Comparison of ENCODE assay signal across 8 cellular contexts in genomic region chr9:137129089-137129455, GRCh38. TPM values are rescaled to one million over a fixed set of nuclear protein-coding genes. Genes with fewer than 3 reads are reported as not detected.
A peak's percentile ranks its signal among the peaks of the same experiment; 100 is the strongest.
DNase-seq lines count a peak whose midpoint lies in the region; ATAC-seq and TF ChIP-seq lines count a peak whose summit lies in the region.

No MANE protein-coding gene starts in this region.

- no peaks in the 10 kb centered on the region for H3K9me3 Mint-ChIP-seq in activated CD8-positive, alpha-beta memory T cell treated with anti-CD3 and anti-CD28 coated beads, Interleukin-2, amount 10 ng/mL, durations not matched to agents 7 days and 5 days (ENCODE audit: low read depth)

- H3K27me3 ChIP-seq in lower lobe of right lung (ENCODE audit: low read depth): peaks cover 21% of the 10 kb centered on the region
- H3K27me3 ChIP-seq in upper lobe of left lung: peaks cover 0 to 3% (median 0%) of the 10 kb centered on the region in 4 donors

- H3K4me3 Mint-ChIP-seq in activated CD8-positive, alpha-beta memory T cell treated with anti-CD3 and anti-CD28 coated beads, Interleukin-2, amount 10 ng/mL, durations not matched to agents 7 days and 5 days: peak overlapping the region; percentile 83

- 30 to 43% methylated on average over 8 to 10 of the region's 26 CpGs for WGBS in upper lobe of left lung, 2 donors

- H3K27ac Mint-ChIP-seq in activated CD8-positive, alpha-beta memory T cell treated with anti-CD3 and anti-CD28 coated beads, Interleukin-2, amount 10 ng/mL, durations not matched to agents 7 days and 5 days: peak overlapping the region; percentile 92

- peaks cover 5% of the 10 kb centered on the region for H3K36me3 Mint-ChIP-seq in activated CD8-positive, alpha-beta memory T cell treated with anti-CD3 and anti-CD28 coated beads, Interleukin-2, amount 10 ng/mL, durations not matched to agents 7 days and 5 days

- in situ Hi-C loops in KBM-7 (cut with MboI; ENCODE audit: low pct_unique_long_range_greater_than_20kb, low sequenced_read_pairs): no loop called here

- TF ChIP-seq POLR2A in upper lobe of left lung (IDR thresholded peaks at IDR 0.05): no peak

- peak; percentile 55 for DNase-seq in activated CD8-positive, alpha-beta memory T cell treated with anti-CD3 and anti-CD28 coated beads, Interleukin-2, amount 10 ng/mL, durations not matched to agents 7 days and 5 days
- DNase-seq in activated CD8-positive, alpha-beta memory T cell treated with anti-CD3 and anti-CD28 coated beads, Interleukin-2, amount 50 U/mL, for 48 hours: no peak
- DNase-seq in KBM-7 (peak; percentile 50), cardiac fibroblast (ENCODE audit: low read depth in 2 of 2) (peak; percentile 34 to 40), lower lobe of right lung (no peak), upper lobe of left lung (no peak), occipital lobe (lab: John Stamatoyannopoulos, UW) (no peak), NCI-H2107 treated with DMSO at 0.1 percent for 48 hours (lab: John Stamatoyannopoulos, UW; ENCODE audit: unreplicated experiment) (no peak)

- intact Hi-C loops in lower lobe of right lung (cut with DNase I): no loop called here

- peaks cover 31% of the 10 kb centered on the region for H3K4me1 ChIP-seq in lower lobe of right lung
- peaks cover 20 to 44% (median 32%) of the 10 kb centered on the region in 4 donors for H3K4me1 ChIP-seq in upper lobe of left lung

- no peaks in the 10 kb centered on the region for H3K9me3 ChIP-seq in lower lobe of right lung
- peaks cover 0 to 8% (median 2%) of the 10 kb centered on the region in 4 donors for H3K9me3 ChIP-seq in upper lobe of left lung

- H3K4me1 Mint-ChIP-seq in activated CD8-positive, alpha-beta memory T cell treated with anti-CD3 and anti-CD28 coated beads, Interleukin-2, amount 10 ng/mL, durations not matched to agents 7 days and 5 days: peaks cover 28% of the 10 kb centered on the region

- H3K27ac ChIP-seq in lower lobe of right lung: peak overlapping the region; percentile 80
- peak overlapping the region; percentile 72 to 85 (median 84) for H3K27ac ChIP-seq in upper lobe of left lung

- peak; percentile 4 for ATAC-seq in activated CD8-positive, alpha-beta memory T cell treated with anti-CD3 and anti-CD28 coated beads, Interleukin-2, amount 10 ng/mL, durations not matched to agents 7 days and 5 days
- peak; percentile 4 to 18 for ATAC-seq in lower lobe of right lung
- peak in 1 of 2 donors; percentile 18 for ATAC-seq in upper lobe of left lung (ENCODE audit: low FRiP score in 2 of 2)

- H3K4me3 ChIP-seq in cardiac fibroblast (replicated peaks in 1 of 2; ENCODE audit: low read depth in 2 of 2, low read length in 2 of 2): peak overlapping the region; percentile 75 to 79
- H3K4me3 ChIP-seq in lower lobe of right lung: peak overlapping the region; percentile 80
- H3K4me3 ChIP-seq in upper lobe of left lung: peak overlapping the region; percentile 29 to 94 (median 75)

- no peaks in the 10 kb centered on the region for H3K36me3 ChIP-seq in lower lobe of right lung
- H3K36me3 ChIP-seq in upper lobe of left lung: no peaks in the 10 kb centered on the region

- no peak for TF ChIP-seq EP300 in upper lobe of left lung (IDR thresholded peaks at IDR 0.05)

- TF ChIP-seq CTCF in cardiac fibroblast (IDR thresholded peaks at IDR 0.05; ENCODE audit: low read depth, low read length) (no peak), lower lobe of right lung (IDR thresholded peaks at IDR 0.05) (no peak), upper lobe of left lung (IDR thresholded peaks at IDR 0.05) (no peak)

- peaks cover 5% of the 10 kb centered on the region for H3K27me3 Mint-ChIP-seq in activated CD8-positive, alpha-beta memory T cell treated with anti-CD3 and anti-CD28 coated beads, Interleukin-2, amount 10 ng/mL, durations not matched to agents 7 days and 5 days

- CTCF ChIA-PET in activated CD8-positive, alpha-beta memory T cell treated with anti-CD3 and anti-CD28 coated beads, Interleukin-2, amount 10 ng/mL, durations not matched to agents 7 days and 5 days (lab: Charles Lee): interaction anchor here (1.0 to 6.6 kb wide), 21 partner anchors 9 to 402 kb away, joined by 3 to 32 read pairs (median 8); partner anchors contain the start of genes AJM1, ANAPC2, CYSRT1 and DPP7

RNA-seq across cellular contexts. Expression of gene GRIN1, which starts 9.9 kb away (rescaled TPM):
- not detected for total RNA-seq in activated CD8-positive, alpha-beta memory T cell treated with anti-CD3 and anti-CD28 coated beads, Interleukin-2, amount 10 ng/mL, durations not matched to agents 7 days and 5 days
- 0.92 TPM for total RNA-seq in lower lobe of right lung
- total RNA-seq in upper lobe of left lung: 1 to 10 TPM in 1 of 6 donors, under 1 TPM in 2, not detected in 3; 0.17 to 2.1 (median 0.49) TPM
- total RNA-seq in occipital lobe: 31.2 TPM

RNA-seq across cellular contexts. Expression of gene DPP7, which starts 14.5 kb away (rescaled TPM):
- total RNA-seq in activated CD8-positive, alpha-beta memory T cell treated with anti-CD3 and anti-CD28 coated beads, Interleukin-2, amount 10 ng/mL, durations not matched to agents 7 days and 5 days: 100 to 1,000 TPM; 271 to 321 TPM
- 190 TPM for total RNA-seq in lower lobe of right lung
- total RNA-seq in upper lobe of left lung: 100 to 1,000 TPM; 108 to 394 (median 229) TPM
- 17.6 TPM for total RNA-seq in occipital lobe

RNA-seq across cellular contexts. Expression of gene LRRC26, which starts 40.8 kb away (rescaled TPM):
- total RNA-seq in activated CD8-positive, alpha-beta memory T cell treated with anti-CD3 and anti-CD28 coated beads, Interleukin-2, amount 10 ng/mL, durations not matched to agents 7 days and 5 days: under 1 TPM in 1 of 2 experiments, not detected in 1; 0.30 TPM
- total RNA-seq in lower lobe of right lung (1.0 TPM), upper lobe of left lung (1 to 10 TPM in 3 of 6 donors, under 1 TPM in 1, not detected in 2; 0.46 to 6.3 (median 1.7) TPM), occipital lobe (0.62 TPM)

RNA-seq across cellular contexts. Expression of gene MAN1B1, which starts 42.3 kb away (rescaled TPM):
- 10 to 100 TPM; 43.8 to 60.6 TPM for total RNA-seq in activated CD8-positive, alpha-beta memory T cell treated with anti-CD3 and anti-CD28 coated beads, Interleukin-2, amount 10 ng/mL, durations not matched to agents 7 days and 5 days
- total RNA-seq in lower lobe of right lung (41.9 TPM), upper lobe of left lung (10 to 100 TPM; 38.0 to 97.4 (median 54.1) TPM), occipital lobe (38.5 TPM)

RNA-seq across cellular contexts. Expression of gene TMEM210, which starts 42.8 kb away (rescaled TPM):
- total RNA-seq in activated CD8-positive, alpha-beta memory T cell treated with anti-CD3 and anti-CD28 coated beads, Interleukin-2, amount 10 ng/mL, durations not matched to agents 7 days and 5 days: not detected
- not detected for total RNA-seq in lower lobe of right lung
- total RNA-seq in upper lobe of left lung: not detected
- not detected for total RNA-seq in occipital lobe

Comparison
In these comparisons a context has a peak if more than half of its experiments do, and no peak if none do; other contexts are left out.
1. DNase-seq: peak in activated CD8-positive, alpha-beta memory T cell treated with anti-CD3 and anti-CD28 coated beads, Interleukin-2, amount 10 ng/mL, durations not matched to agents 7 days and 5 days (single experiment), KBM-7 (single experiment) and cardiac fibroblast (2 of 2); none in activated CD8-positive, alpha-beta memory T cell treated with anti-CD3 and anti-CD28 coated beads, Interleukin-2, amount 50 U/mL, for 48 hours (single experiment), lower lobe of right lung (single experiment), upper lobe of left lung (0 of 2), occipital lobe (single experiment) and NCI-H2107 treated with DMSO at 0.1 percent for 48 hours (single experiment).
2. RNA of gene GRIN1, which starts 9.9 kb away (total RNA-seq): 31.2 TPM in occipital lobe (single experiment); 0.92 TPM in lower lobe of right lung (single experiment), 0.17 to 2.1 TPM in upper lobe of left lung and not detected in activated CD8-positive, alpha-beta memory T cell treated with anti-CD3 and anti-CD28 coated beads, Interleukin-2, amount 10 ng/mL, durations not matched to agents 7 days and 5 days; every median in the first group is over 10 times any median in the second.
3. Peak in every context shown above with its lines, with median percentiles within 50 percentile points of each other: H3K4me3 ChIP-seq.